32 cellular contexts compared by ENCODE assay signal in genomic region chr1:101632548-101633256, GRCh38.
A peak's percentile ranks its signal among the peaks of the same experiment; 100 is the strongest.
DNase-seq lines count a peak whose midpoint lies in the region; ATAC-seq and TF ChIP-seq lines count a peak whose summit lies in the region.
"Had no signal": no experiment of that assay in that cellular context is flagged by ENCODE, and none has a peak within 500 bp of the region (broad histone marks: within the 10 kb centered on the region; RNA-seq: fewer than 3 reads in every experiment).

No MANE protein-coding gene starts in this region.

- no TSS peak for BruUV-seq in A673 (replicated peaks; lab: Mats Ljungman, UMichigan)

- H4K91ac ChIP-seq in H9 (ENCODE audit: insufficient read length, low read depth, low read length): no peak overlapping the region

- H3K4ac ChIP-seq in H9 (ENCODE audit: low read depth, low read length): no peak overlapping the region

- no peak overlapping the region for H2BK120ac ChIP-seq in H9 (ENCODE audit: low read depth, low read length, poor library complexity, severe bottlenecking)

- intact Hi-C loops in A673 (cut with micrococcal nuclease; ENCODE audit: unreplicated experiment): no loop called here

- no peaks in the 10 kb centered on the region for H3K27me3 ChIP-seq in DND-41 (ENCODE audit: insufficient read depth, low read length, poor library complexity)
- no peaks in the 10 kb centered on the region for H3K27me3 ChIP-seq in H9 (ENCODE audit: insufficient read depth, low read length)
- H3K27me3 ChIP-seq in A673 (replicated peaks; ENCODE audit: insufficient read depth, low read depth, low read length, poor library complexity): no peaks in the 10 kb centered on the region
- H3K27me3 ChIP-seq in neural progenitor cell: no peaks in the 10 kb centered on the region
- H3K27me3 ChIP-seq: BLaER1 treated with 17β-estradiol and CSF1 and Interleukin-3, amounts not matched to agents 10 nM and 100 nM; left lung; stomach; tibial artery; vagina had no signal

- no peaks in the 10 kb centered on the region for H3K79me2 ChIP-seq in DND-41 (ENCODE audit: insufficient read depth, low read length)
- no peaks in the 10 kb centered on the region for H3K79me2 ChIP-seq in H9 (ENCODE audit: insufficient read depth, low read length)
- no peaks in the 10 kb centered on the region for H3K79me2 ChIP-seq in neural progenitor cell (ENCODE audit: low read depth)
- H3K79me2 ChIP-seq: parathyroid adenoma had no signal

- H3K36me3 Mint-ChIP-seq in H9 (ENCODE audit: insufficient read depth in 1 of 3, low read depth in 3 of 3): no peaks in the 10 kb centered on the region
- no peaks in the 10 kb centered on the region for H3K36me3 Mint-ChIP-seq in neural progenitor cell
- H3K36me3 Mint-ChIP-seq: activated CD4-positive, alpha-beta memory T cell treated with anti-CD3 and anti-CD28 coated beads for 36 hours; memory B cell had no signal

- no peaks in the 10 kb centered on the region for H3F3A ChIP-seq in neural progenitor cell (ENCODE audit: low read depth)

- H3K14ac ChIP-seq in H9 (ENCODE audit: insufficient read depth, low read length): no peak overlapping the region

- TF ChIP-seq CTCF in DND-41 (IDR thresholded peaks at IDR 0.05; ENCODE audit: borderline replicate concordance, extremely low read depth, low read length, poor library complexity, severe bottlenecking): no peak
- no peak for TF ChIP-seq CTCF in H9 (conservative IDR thresholded peaks at IDR 0.05)
- no peak for TF ChIP-seq CTCF in GM13976 (IDR thresholded peaks at IDR 0.05; ENCODE audit: borderline replicate concordance, control extremely low read depth, extremely low read depth, insufficient read depth, missing control alignments)
- TF ChIP-seq CTCF in A673 (conservative IDR thresholded peaks at IDR 0.05; ENCODE audit: low read depth, low read length): no peak
- TF ChIP-seq CTCF in neural progenitor cell (IDR thresholded peaks at IDR 0.05): no peak

- no peak for DNase-seq in DND-41
- no peak for DNase-seq in H9
- peak; percentile 55 to 75 for DNase-seq in SHP77 (lab: John Stamatoyannopoulos, UW)
- peak; percentile 22 for DNase-seq in iPS-NIHi11 (ENCODE audit: low spot score)
- no peak for DNase-seq in GM13976 (ENCODE audit: low spot score)
- no peak for DNase-seq in A673 (ENCODE audit: low spot score)
- no peak for DNase-seq in neural progenitor cell (ENCODE audit: low spot score)
- DNase-seq: activated CD4-positive, alpha-beta memory T cell treated with anti-CD3 and anti-CD28 coated beads for 36 hours; activated CD8-positive, alpha-beta memory T cell treated with anti-CD3 and anti-CD28 coated beads, Interleukin-2, amount 50 U/mL, for 48 hours; activated naive CD4-positive, alpha-beta T cell treated with anti-CD3 and anti-CD28 coated beads for 36 hours; caudate nucleus; cortex of kidney; DMS79; effector memory CD8-positive, alpha-beta T cell; erythroblast; GF-D8; GM23248; KBM-7; left lung; NCI-H1092 treated with DMSO at 0.1 percent for 48 hours; NCI-H187; NCI-H774; retina; SK-N-SH; stomach; tibial artery had no signal

- H3K36me3 ChIP-seq in DND-41 (ENCODE audit: insufficient read depth, low read length) (no peaks in the 10 kb centered on the region), A673 (ENCODE audit: insufficient read depth, low read length, poor library complexity, severe bottlenecking) (no peaks in the 10 kb centered on the region), neural progenitor cell (no peaks in the 10 kb centered on the region)
- H3K36me3 ChIP-seq: BLaER1 treated with 17β-estradiol and CSF1 and Interleukin-3, amounts not matched to agents 10 nM and 100 nM; left lung; stomach; tibial artery; vagina had no signal

- H3K9ac ChIP-seq in DND-41 (ENCODE audit: low read depth, low read length) (no peak overlapping the region), H9 (ENCODE audit: extremely low read depth, insufficient read length, low read length) (no peak overlapping the region), neural progenitor cell (no peak overlapping the region)
- H3K9ac ChIP-seq: BLaER1 treated with 17β-estradiol and CSF1 and Interleukin-3, amounts not matched to agents 10 nM and 100 nM; GM23248; parathyroid adenoma; SK-N-SH had no signal

- no peak overlapping the region for H2AK5ac ChIP-seq in H9 (ENCODE audit: insufficient read length, low read length)

- H2BK5ac ChIP-seq in H9 (ENCODE audit: insufficient read length, low read length): no peak overlapping the region

- H3K4me3 ChIP-seq in DND-41 (ENCODE audit: low read depth in 1 of 2, low read length in 2 of 2): no peak overlapping the region
- H3K4me3 ChIP-seq in A673 (ENCODE audit: low read depth, low read length, poor library complexity, severe bottlenecking): no peak overlapping the region
- no peak overlapping the region for H3K4me3 ChIP-seq in neural progenitor cell
- H3K4me3 ChIP-seq: BLaER1 treated with 17β-estradiol and CSF1 and Interleukin-3, amounts not matched to agents 10 nM and 100 nM; GM23248; left lung; smooth muscle cell; stomach; tibial artery; vagina had no signal

- H3K9me3 Mint-ChIP-seq in H9 (no peaks in the 10 kb centered on the region; a peak in 1 of 5 replicates), neural progenitor cell (no peaks in the 10 kb centered on the region)
- H3K9me3 Mint-ChIP-seq: activated CD4-positive, alpha-beta memory T cell treated with anti-CD3 and anti-CD28 coated beads for 36 hours; activated naive CD4-positive, alpha-beta T cell treated with anti-CD3 and anti-CD28 coated beads for 36 hours; effector memory CD8-positive, alpha-beta T cell had no signal

- H3K4me1 Mint-ChIP-seq in H9: peaks cover 11 to 16% of the 10 kb centered on the region in 2 experiments
- H3K4me1 Mint-ChIP-seq in neural progenitor cell: no peaks in the 10 kb centered on the region
- H3K4me1 Mint-ChIP-seq: memory B cell had no signal

- no peak overlapping the region for H3K23ac ChIP-seq in H9 (ENCODE audit: insufficient read length, low read depth, low read length)

- peak; percentile 54; the same call in 1 of the 3 replicates for ATAC-seq in DND-41 (ENCODE audit: insufficient read depth, low read depth)
- ATAC-seq: activated CD4-positive, CD25-positive, alpha-beta regulatory T cell treated with anti-CD3 and anti-CD28 coated beads, Interleukin-2, amount 50 U/mL, for 24 hours; effector memory CD8-positive, alpha-beta T cell; left lung had no signal

- H4K20me1 ChIP-seq in DND-41 (ENCODE audit: insufficient read depth, low read length) (no peaks in the 10 kb centered on the region), H9 (ENCODE audit: control insufficient read depth, insufficient read depth, insufficient read length) (no peaks in the 10 kb centered on the region), neural progenitor cell (ENCODE audit: low read depth) (no peaks in the 10 kb centered on the region)
- H4K20me1 ChIP-seq: BLaER1 treated with 17β-estradiol and CSF1 and Interleukin-3, amounts not matched to agents 10 nM and 100 nM had no signal

- CTCF ChIA-PET in A673 (lab: Charles Lee): no interaction called here

- no peak overlapping the region for H4K5ac ChIP-seq in H9 (ENCODE audit: insufficient read length, low read depth, low read length)

- H3T11ph ChIP-seq in H9 (ENCODE audit: low read length): no peak overlapping the region

- in situ Hi-C loops in GM13976 (cut with MboI; ENCODE audit: low sequenced_read_pairs, unreplicated experiment): no loop called here

- no peaks in the 10 kb centered on the region for H3K79me1 ChIP-seq in H9 (ENCODE audit: insufficient read depth, low read depth, low read length, poor library complexity, severe bottlenecking)

- POLR2A ChIA-PET in A673 (lab: Charles Lee; ENCODE audit: low non-redundant PET): no interaction called here

- no peak overlapping the region for H3K56ac ChIP-seq in H9 (ENCODE audit: insufficient read length, low read depth, low read length)

- H2BK20ac ChIP-seq in H9 (ENCODE audit: low read depth, low read length, poor library complexity, severe bottlenecking): no peak overlapping the region

- H3K27ac ChIP-seq in DND-41 (ENCODE audit: low read length): no peak overlapping the region
- H3K27ac ChIP-seq in H9 (ENCODE audit: insufficient read length, low read depth, low read length): no peak overlapping the region
- no peak overlapping the region for H3K27ac ChIP-seq in A673 (ENCODE audit: low read depth, low read length, poor library complexity, severe bottlenecking)
- no peak overlapping the region for H3K27ac ChIP-seq in neural progenitor cell
- H3K27ac ChIP-seq: BLaER1 treated with 17β-estradiol and CSF1 and Interleukin-3, amounts not matched to agents 10 nM and 100 nM; GM23248; left lung; parathyroid adenoma; stomach; tibial artery; vagina had no signal

- H2BK12ac ChIP-seq in H9 (ENCODE audit: insufficient read length, low read depth, low read length): no peak overlapping the region

- no peak overlapping the region for H3K4me3 Mint-ChIP-seq in H9
- H3K4me3 Mint-ChIP-seq in neural progenitor cell: no peak overlapping the region
- H3K4me3 Mint-ChIP-seq: activated CD4-positive, alpha-beta memory T cell treated with anti-CD3 and anti-CD28 coated beads for 36 hours; activated naive CD4-positive, alpha-beta T cell treated with anti-CD3 and anti-CD28 coated beads for 36 hours; effector memory CD8-positive, alpha-beta T cell; memory B cell had no signal

- no peaks in the 10 kb centered on the region for H3K23me2 ChIP-seq in H9 (ENCODE audit: insufficient read length, low read depth, low read length, poor library complexity, severe bottlenecking)

- H3K27me3 Mint-ChIP-seq in H9 (ENCODE audit: low read depth) (no peaks in the 10 kb centered on the region), neural progenitor cell (ENCODE audit: insufficient read depth, low read depth) (peaks cover 2% of the 10 kb centered on the region)
- H3K27me3 Mint-ChIP-seq: activated CD4-positive, alpha-beta memory T cell treated with anti-CD3 and anti-CD28 coated beads for 36 hours; effector memory CD8-positive, alpha-beta T cell; memory B cell had no signal

- H4K8ac ChIP-seq in H9 (replicated peaks; ENCODE audit: insufficient read length, low read depth, low read length): no peak overlapping the region

- no peak overlapping the region for H2BK15ac ChIP-seq in H9 (ENCODE audit: low read depth, low read length)

- no peak overlapping the region for H3K4me2 ChIP-seq in DND-41 (ENCODE audit: insufficient read depth, low read length)
- no peak overlapping the region for H3K4me2 ChIP-seq in H9 (ENCODE audit: insufficient read depth, insufficient read length, low read length)
- no peak overlapping the region for H3K4me2 ChIP-seq in neural progenitor cell
- H3K4me2 ChIP-seq: BLaER1 treated with 17β-estradiol and CSF1 and Interleukin-3, amounts not matched to agents 10 nM and 100 nM; SK-N-SH; smooth muscle cell had no signal

- H3K9me3 ChIP-seq in DND-41 (ENCODE audit: insufficient read depth, low read length, severe bottlenecking) (no peaks in the 10 kb centered on the region), H9 (ENCODE audit: control insufficient read depth, low read depth, low read length) (no peaks in the 10 kb centered on the region), A673 (ENCODE audit: low read depth, low read length, poor library complexity, severe bottlenecking) (no peaks in the 10 kb centered on the region), neural progenitor cell (ENCODE audit: low read depth) (no peaks in the 10 kb centered on the region)
- H3K9me3 ChIP-seq: BLaER1 treated with 17β-estradiol and CSF1 and Interleukin-3, amounts not matched to agents 10 nM and 100 nM; SK-N-SH; stomach; tibial artery; vagina had no signal

- no CpG with 5 or more reads among the region's 5 CpGs for WGBS in H9 (ENCODE audit: extremely low coverage, insufficient read length, low lambda C conversion rate)

- H2AFZ ChIP-seq in DND-41 (ENCODE audit: low read depth, low read length) (no peak overlapping the region), H9 (ENCODE audit: low read length) (no peak overlapping the region), neural progenitor cell (replicated peaks) (no peak overlapping the region)
- H2AFZ ChIP-seq: GM23248, parathyroid adenoma had no signal

- no peaks in the 10 kb centered on the region for H3K4me1 ChIP-seq in DND-41 (ENCODE audit: insufficient read depth, low read length)
- H3K4me1 ChIP-seq in H9 (ENCODE audit: insufficient read depth, low read length): peaks cover 2% of the 10 kb centered on the region; the same call in 1 of the 2 replicates
- no peaks in the 10 kb centered on the region for H3K4me1 ChIP-seq in A673 (ENCODE audit: insufficient read depth, low read length, poor library complexity, severe bottlenecking)
- peaks cover 5% of the 10 kb centered on the region for H3K4me1 ChIP-seq in neural progenitor cell
- H3K4me1 ChIP-seq: BLaER1 treated with 17β-estradiol and CSF1 and Interleukin-3, amounts not matched to agents 10 nM and 100 nM; left lung; parathyroid adenoma; stomach; tibial artery; vagina had no signal

- H3K27ac Mint-ChIP-seq in H9 (peak overlapping the region in 2 of 3 experiments; percentile 41 to 61; a peak in 3 of 7 replicates), neural progenitor cell (no peak overlapping the region)
- H3K27ac Mint-ChIP-seq: activated CD4-positive, alpha-beta memory T cell treated with anti-CD3 and anti-CD28 coated beads for 36 hours; activated naive CD4-positive, alpha-beta T cell treated with anti-CD3 and anti-CD28 coated beads for 36 hours; effector memory CD8-positive, alpha-beta T cell; memory B cell had no signal

- H3K18ac ChIP-seq in H9 (ENCODE audit: insufficient read length, low read depth, low read length): no peak overlapping the region

Comparison
In these comparisons a context has a peak if more than half of its experiments do, and no peak if none do; other contexts are left out.
1. DNase-seq: peak in SHP77 (2 of 2) and iPS-NIHi11 (single experiment); none in DND-41 (single experiment), H9 (single experiment), GM13976 (single experiment), A673 (single experiment) and neural progenitor cell (single experiment).